Comparison of ENCODE assay signal across 9 cellular contexts in the genomic region with DNA sequence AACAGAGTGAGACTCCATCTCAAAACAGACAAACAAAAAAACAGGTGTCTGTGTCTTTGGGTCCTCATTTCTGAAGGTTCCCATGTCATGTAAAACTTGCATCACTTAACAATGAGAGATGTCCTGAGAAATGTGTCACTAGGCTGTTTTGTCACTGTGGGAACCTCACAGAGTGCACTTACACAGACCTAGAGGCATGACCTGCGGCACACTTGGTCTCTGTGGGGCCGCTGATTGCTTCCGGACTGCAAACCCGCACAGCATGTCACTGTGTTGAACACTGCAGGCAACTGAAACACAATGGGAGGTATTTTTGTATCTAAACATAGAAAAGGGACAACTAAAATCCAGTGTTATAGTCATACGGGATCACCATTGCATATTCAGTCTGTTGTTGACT. TPM values are rescaled to one million over a fixed set of nuclear protein-coding genes. Genes with fewer than 3 reads are reported as not detected.
DNase-seq lines count a peak whose midpoint lies in the region; ATAC-seq, FAIRE-seq and TF ChIP-seq lines count a peak whose summit lies in the region.
"Had no signal": no experiment of that assay in that cellular context is flagged by ENCODE, and none has a peak within 500 bp of the region (broad histone marks: within the 10 kb centered on the region; RNA-seq: fewer than 3 reads in every experiment).

No MANE protein-coding gene starts in this region.

- peaks cover 0 to 64% (median 35%) of the 10 kb centered on the region in 7 donors for H3K27me3 ChIP-seq in spleen (replicated peaks in 1 of 7)

- no peak for FAIRE-seq in RCC 7860 (lab: Jason Lieb, UNC)

- H3K36me3 ChIP-seq in spleen, result no peaks in the 10 kb centered on the region

- no peaks in the 10 kb centered on the region for H3K36me3 Mint-ChIP-seq in activated naive CD4-positive, alpha-beta T cell treated with anti-CD3 and anti-CD28 coated beads, Interleukin-2, amount 50 U/mL, for 72 hours

- DNase-seq in A172 (ENCODE audit: low spot score) (peak; percentile 21), RCC 7860 (ENCODE audit: low spot score) (no peak), KG1 (lab: John Stamatoyannopoulos, UW) (no peak), spleen (no peak)
- no peak for DNase-seq in activated naive CD4-positive, alpha-beta T cell treated with anti-CD3 and anti-CD28 coated beads, Interleukin-2, amount 50 U/mL, for 72 hours (ENCODE audit: low spot score in 2 of 2)

- TF ChIP-seq CTCF in spleen (IDR thresholded peaks at IDR 0.05 in 8 of 11, conservative IDR thresholded peaks at IDR 0.05 in 3 of 11), result no peak

- TF ChIP-seq POLR2A in spleen (IDR thresholded peaks at IDR 0.05), result no peak

- H3K27ac Mint-ChIP-seq in activated naive CD4-positive, alpha-beta T cell treated with anti-CD3 and anti-CD28 coated beads, Interleukin-2, amount 50 U/mL, for 72 hours, result no peak overlapping the region

- peaks cover 6 to 40% (median 17%) of the 10 kb centered on the region in 6 donors for H3K4me1 ChIP-seq in spleen

- 60 to 77% (median 70%) methylated on average over 5 of the region's 5 CpGs for WGBS in spleen, 5 donors

- H3K27ac ChIP-seq in spleen, result no peak overlapping the region
- H3K27ac ChIP-seq: SK-N-MC had no signal

- H3K9me3 Mint-ChIP-seq in activated naive CD4-positive, alpha-beta T cell treated with anti-CD3 and anti-CD28 coated beads, Interleukin-2, amount 50 U/mL, for 72 hours, result no peaks in the 10 kb centered on the region

- no peak overlapping the region for H3K4me3 ChIP-seq in spleen

- intact Hi-C loops in spleen (cut with DNase I; ENCODE audit: low total_unique reads), result loop anchor here (10.0 kb wide), 1 partner anchor 293 kb away; no protein-coding TSS in a partner anchor

- H3K9me3 ChIP-seq in spleen, result no peaks in the 10 kb centered on the region

- ATAC-seq in GM18511 (IDR thresholded peaks at IDR 0.05; ENCODE audit: unreplicated experiment) (peak; percentile 67), HG03175 (IDR thresholded peaks at IDR 0.05; ENCODE audit: unreplicated experiment) (peak; percentile 50), GM19035 (IDR thresholded peaks at IDR 0.05; ENCODE audit: unreplicated experiment) (no peak)
- peak; percentile 30 to 34 for ATAC-seq in activated naive CD4-positive, alpha-beta T cell treated with anti-CD3 and anti-CD28 coated beads, Interleukin-2, amount 50 U/mL, for 72 hours

RNA-seq across cellular contexts. Expression of a gene that starts 42.3 kb away (rescaled TPM):
- total RNA-seq in A172 (2014; rRNA removed; shearing (Covaris generic)), result 24.1 and 25.5 TPM in 2 replicates
- total RNA-seq in activated naive CD4-positive, alpha-beta T cell treated with anti-CD3 and anti-CD28 coated beads, Interleukin-2, amount 50 U/mL, for 72 hours, result 10 to 100 TPM; 11.9 to 12.3 TPM
- total RNA-seq in spleen, result 10 to 100 TPM; 19.9 to 39.4 (median 25.7) TPM
- 10 to 100 TPM in 1 of 3 donors, 1 to 10 TPM in 2; 7.0 to 10.9 (median 8.3) TPM for polyA plus RNA-seq in spleen
